ENCODE assay signal across 2 cellular contexts in the genomic region with DNA sequence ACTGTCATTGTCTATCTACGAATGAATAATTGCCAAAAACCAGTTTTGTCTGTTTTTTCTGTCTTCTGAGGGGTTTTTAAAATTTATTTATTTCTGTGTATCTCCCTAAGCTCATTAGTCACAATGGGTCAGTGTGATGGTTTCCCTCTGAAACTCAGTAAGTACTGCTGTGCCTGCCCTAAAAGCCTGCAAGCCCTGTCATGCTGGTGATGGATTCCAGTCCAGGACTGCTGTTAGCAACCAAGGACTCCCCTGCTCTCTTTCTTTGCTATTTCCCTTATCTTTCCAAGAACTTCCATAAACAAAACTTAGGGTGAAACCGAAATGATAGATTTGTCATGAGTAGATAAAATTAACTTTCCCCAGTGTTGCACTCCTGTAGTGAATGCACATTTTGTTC.
TF ChIP-seq lines count a peak whose summit lies in the region.

No MANE protein-coding gene starts in this region.

TF ChIP-seq in GM23338, 12 proteins besides CTCF, POLR2A, EP300 and RAD21:
- TF ChIP-seq NANOG (IDR thresholded peaks at IDR 0.05; ENCODE audit: borderline replicate concordance) (no peak), POLR2AphosphoS5 (IDR thresholded peaks at IDR 0.05; ENCODE audit: low read depth) (no peak), STAT1 (IDR thresholded peaks at IDR 0.05; ENCODE audit: unreplicated experiment) (no peak), EZH2phosphoT487 (IDR thresholded peaks at IDR 0.05; ENCODE audit: unreplicated experiment) (no peak), ZNF331 (CRISPR knock-in tag; IDR thresholded peaks at IDR 0.05; ENCODE audit: low read depth) (no peak), ZNF114 (CRISPR knock-in tag; IDR thresholded peaks at IDR 0.05) (no peak), JUNB (IDR thresholded peaks at IDR 0.05; ENCODE audit: unreplicated experiment) (no peak)
- TF ChIP-seq, protein P1, sequence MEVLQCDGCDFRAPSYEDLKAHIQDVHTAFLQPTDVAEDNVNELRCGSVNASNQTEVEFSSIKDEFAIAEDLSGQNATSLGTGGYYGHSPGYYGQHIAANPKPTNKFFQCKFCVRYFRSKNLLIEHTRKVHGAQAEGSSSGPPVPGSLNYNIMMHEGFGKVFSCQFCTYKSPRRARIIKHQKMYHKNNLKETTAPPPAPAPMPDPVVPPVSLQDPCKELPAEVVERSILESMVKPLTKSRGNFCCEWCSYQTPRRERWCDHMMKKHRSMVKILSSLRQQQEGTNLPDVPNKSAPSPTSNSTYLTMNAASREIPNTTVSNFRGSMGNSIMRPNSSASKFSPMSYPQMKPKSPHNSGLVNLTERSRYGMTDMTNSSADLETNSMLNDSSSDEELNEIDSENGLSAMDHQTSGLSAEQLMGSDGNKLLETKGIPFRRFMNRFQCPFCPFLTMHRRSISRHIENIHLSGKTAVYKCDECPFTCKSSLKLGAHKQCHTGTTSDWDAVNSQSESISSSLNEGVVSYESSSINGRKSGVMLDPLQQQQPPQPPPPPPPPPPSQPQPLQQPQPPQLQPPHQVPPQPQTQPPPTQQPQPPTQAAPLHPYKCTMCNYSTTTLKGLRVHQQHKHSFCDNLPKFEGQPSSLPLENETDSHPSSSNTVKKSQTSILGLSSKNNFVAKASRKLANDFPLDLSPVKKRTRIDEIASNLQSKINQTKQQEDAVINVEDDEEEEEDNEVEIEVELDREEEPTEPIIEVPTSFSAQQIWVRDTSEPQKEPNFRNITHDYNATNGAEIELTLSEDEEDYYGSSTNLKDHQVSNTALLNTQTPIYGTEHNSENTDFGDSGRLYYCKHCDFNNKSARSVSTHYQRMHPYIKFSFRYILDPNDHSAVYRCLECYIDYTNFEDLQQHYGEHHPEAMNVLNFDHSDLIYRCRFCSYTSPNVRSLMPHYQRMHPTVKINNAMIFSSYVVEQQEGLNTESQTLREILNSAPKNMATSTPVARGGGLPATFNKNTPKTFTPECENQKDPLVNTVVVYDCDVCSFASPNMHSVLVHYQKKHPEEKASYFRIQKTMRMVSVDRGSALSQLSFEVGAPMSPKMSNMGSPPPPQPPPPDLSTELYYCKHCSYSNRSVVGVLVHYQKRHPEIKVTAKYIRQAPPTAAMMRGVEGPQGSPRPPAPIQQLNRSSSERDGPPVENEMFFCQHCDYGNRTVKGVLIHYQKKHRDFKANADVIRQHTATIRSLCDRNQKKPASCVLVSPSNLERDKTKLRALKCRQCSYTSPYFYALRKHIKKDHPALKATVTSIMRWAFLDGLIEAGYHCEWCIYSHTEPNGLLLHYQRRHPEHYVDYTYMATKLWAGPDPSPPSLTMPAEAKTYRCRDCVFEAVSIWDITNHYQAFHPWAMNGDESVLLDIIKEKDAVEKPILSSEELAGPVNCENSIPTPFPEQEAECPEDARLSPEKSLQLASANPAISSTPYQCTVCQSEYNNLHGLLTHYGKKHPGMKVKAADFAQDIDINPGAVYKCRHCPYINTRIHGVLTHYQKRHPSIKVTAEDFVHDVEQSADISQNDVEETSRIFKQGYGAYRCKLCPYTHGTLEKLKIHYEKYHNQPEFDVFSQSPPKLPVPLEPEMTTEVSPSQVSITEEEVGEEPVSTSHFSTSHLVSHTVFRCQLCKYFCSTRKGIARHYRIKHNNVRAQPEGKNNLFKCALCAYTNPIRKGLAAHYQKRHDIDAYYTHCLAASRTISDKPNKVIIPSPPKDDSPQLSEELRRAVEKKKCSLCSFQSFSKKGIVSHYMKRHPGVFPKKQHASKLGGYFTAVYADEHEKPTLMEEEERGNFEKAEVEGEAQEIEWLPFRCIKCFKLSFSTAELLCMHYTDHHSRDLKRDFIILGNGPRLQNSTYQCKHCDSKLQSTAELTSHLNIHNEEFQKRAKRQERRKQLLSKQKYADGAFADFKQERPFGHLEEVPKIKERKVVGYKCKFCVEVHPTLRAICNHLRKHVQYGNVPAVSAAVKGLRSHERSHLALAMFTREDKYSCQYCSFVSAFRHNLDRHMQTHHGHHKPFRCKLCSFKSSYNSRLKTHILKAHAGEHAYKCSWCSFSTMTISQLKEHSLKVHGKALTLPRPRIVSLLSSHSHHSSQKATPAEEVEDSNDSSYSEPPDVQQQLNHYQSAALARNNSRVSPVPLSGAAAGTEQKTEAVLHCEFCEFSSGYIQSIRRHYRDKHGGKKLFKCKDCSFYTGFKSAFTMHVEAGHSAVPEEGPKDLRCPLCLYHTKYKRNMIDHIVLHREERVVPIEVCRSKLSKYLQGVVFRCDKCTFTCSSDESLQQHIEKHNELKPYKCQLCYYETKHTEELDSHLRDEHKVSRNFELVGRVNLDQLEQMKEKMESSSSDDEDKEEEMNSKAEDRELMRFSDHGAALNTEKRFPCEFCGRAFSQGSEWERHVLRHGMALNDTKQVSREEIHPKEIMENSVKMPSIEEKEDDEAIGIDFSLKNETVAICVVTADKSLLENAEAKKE (CRISPR knock-in tag; IDR thresholded peaks at IDR 0.05) = no peak
- TF ChIP-seq, protein P2, sequence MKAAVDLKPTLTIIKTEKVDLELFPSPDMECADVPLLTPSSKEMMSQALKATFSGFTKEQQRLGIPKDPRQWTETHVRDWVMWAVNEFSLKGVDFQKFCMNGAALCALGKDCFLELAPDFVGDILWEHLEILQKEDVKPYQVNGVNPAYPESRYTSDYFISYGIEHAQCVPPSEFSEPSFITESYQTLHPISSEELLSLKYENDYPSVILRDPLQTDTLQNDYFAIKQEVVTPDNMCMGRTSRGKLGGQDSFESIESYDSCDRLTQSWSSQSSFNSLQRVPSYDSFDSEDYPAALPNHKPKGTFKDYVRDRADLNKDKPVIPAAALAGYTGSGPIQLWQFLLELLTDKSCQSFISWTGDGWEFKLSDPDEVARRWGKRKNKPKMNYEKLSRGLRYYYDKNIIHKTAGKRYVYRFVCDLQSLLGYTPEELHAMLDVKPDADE (IDR thresholded peaks at IDR 0.05) = no peak

TF ChIP-seq in K562, 482 proteins besides CTCF, POLR2A, EP300 and RAD21:
- TF ChIP-seq, protein P3, sequence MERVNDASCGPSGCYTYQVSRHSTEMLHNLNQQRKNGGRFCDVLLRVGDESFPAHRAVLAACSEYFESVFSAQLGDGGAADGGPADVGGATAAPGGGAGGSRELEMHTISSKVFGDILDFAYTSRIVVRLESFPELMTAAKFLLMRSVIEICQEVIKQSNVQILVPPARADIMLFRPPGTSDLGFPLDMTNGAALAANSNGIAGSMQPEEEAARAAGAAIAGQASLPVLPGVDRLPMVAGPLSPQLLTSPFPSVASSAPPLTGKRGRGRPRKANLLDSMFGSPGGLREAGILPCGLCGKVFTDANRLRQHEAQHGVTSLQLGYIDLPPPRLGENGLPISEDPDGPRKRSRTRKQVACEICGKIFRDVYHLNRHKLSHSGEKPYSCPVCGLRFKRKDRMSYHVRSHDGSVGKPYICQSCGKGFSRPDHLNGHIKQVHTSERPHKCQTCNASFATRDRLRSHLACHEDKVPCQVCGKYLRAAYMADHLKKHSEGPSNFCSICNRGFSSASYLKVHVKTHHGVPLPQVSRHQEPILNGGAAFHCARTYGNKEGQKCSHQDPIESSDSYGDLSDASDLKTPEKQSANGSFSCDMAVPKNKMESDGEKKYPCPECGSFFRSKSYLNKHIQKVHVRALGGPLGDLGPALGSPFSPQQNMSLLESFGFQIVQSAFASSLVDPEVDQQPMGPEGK (CRISPR knock-in tag; IDR thresholded peaks at IDR 0.05; ENCODE audit: borderline replicate concordance) = no peak
- TF ChIP-seq THRAP3 (IDR thresholded peaks at IDR 0.05; ENCODE audit: borderline replicate concordance) (no peak), SMC3 (conservative IDR thresholded peaks at IDR 0.05; ENCODE audit: insufficient read depth, low read depth, low read length) (no peak), ZNF347 (CRISPR knock-in tag; IDR thresholded peaks at IDR 0.05; ENCODE audit: low read depth) (no peak), SMAD4 (CRISPR knock-in tag; conservative IDR thresholded peaks at IDR 0.05) (0 out of 2 replicates have a peak, but pooled peaks have one; percentile 25), MEIS2 (IDR thresholded peaks at IDR 0.05; ENCODE audit: partially characterized antibody) (peak; percentile 60), DMBX1 (CRISPR knock-in tag; IDR thresholded peaks at IDR 0.05; ENCODE audit: borderline replicate concordance) (0 out of 2 replicates have a peak, but pooled peaks have one; percentile 14)
- TF ChIP-seq, protein P4, sequence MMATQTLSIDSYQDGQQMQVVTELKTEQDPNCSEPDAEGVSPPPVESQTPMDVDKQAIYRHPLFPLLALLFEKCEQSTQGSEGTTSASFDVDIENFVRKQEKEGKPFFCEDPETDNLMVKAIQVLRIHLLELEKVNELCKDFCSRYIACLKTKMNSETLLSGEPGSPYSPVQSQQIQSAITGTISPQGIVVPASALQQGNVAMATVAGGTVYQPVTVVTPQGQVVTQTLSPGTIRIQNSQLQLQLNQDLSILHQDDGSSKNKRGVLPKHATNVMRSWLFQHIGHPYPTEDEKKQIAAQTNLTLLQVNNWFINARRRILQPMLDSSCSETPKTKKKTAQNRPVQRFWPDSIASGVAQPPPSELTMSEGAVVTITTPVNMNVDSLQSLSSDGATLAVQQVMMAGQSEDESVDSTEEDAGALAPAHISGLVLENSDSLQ (IDR thresholded peaks at IDR 0.05) = peak; percentile 43
- TF ChIP-seq, protein P5, sequence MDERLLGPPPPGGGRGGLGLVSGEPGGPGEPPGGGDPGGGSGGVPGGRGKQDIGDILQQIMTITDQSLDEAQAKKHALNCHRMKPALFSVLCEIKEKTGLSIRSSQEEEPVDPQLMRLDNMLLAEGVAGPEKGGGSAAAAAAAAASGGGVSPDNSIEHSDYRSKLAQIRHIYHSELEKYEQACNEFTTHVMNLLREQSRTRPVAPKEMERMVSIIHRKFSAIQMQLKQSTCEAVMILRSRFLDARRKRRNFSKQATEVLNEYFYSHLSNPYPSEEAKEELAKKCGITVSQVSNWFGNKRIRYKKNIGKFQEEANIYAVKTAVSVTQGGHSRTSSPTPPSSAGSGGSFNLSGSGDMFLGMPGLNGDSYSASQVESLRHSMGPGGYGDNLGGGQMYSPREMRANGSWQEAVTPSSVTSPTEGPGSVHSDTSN (CRISPR knock-in tag; IDR thresholded peaks at IDR 0.05; ENCODE audit: low read depth) = no peak
- TF ChIP-seq, protein P5 (tag; conservative IDR thresholded peaks at IDR 0.05; ENCODE audit: low read depth) = peak; percentile 61
- TF ChIP-seq, protein P6, sequence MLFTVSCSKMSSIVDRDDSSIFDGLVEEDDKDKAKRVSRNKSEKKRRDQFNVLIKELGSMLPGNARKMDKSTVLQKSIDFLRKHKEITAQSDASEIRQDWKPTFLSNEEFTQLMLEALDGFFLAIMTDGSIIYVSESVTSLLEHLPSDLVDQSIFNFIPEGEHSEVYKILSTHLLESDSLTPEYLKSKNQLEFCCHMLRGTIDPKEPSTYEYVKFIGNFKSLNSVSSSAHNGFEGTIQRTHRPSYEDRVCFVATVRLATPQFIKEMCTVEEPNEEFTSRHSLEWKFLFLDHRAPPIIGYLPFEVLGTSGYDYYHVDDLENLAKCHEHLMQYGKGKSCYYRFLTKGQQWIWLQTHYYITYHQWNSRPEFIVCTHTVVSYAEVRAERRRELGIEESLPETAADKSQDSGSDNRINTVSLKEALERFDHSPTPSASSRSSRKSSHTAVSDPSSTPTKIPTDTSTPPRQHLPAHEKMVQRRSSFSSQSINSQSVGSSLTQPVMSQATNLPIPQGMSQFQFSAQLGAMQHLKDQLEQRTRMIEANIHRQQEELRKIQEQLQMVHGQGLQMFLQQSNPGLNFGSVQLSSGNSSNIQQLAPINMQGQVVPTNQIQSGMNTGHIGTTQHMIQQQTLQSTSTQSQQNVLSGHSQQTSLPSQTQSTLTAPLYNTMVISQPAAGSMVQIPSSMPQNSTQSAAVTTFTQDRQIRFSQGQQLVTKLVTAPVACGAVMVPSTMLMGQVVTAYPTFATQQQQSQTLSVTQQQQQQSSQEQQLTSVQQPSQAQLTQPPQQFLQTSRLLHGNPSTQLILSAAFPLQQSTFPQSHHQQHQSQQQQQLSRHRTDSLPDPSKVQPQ (CRISPR knock-in tag; IDR thresholded peaks at IDR 0.05; ENCODE audit: borderline replicate concordance) = no peak
